ENCODE assay signal across 23 cellular contexts in genomic region chr4:14668296-14668695, GRCh38.
"Had no signal": no experiment of that assay in that cellular context is flagged by ENCODE, and none has a peak within 500 bp of the region (broad histone marks: within the 10 kb centered on the region; RNA-seq: fewer than 3 reads in every experiment).

No MANE protein-coding gene starts in this region.

- H3K4me1 ChIP-seq: parathyroid adenoma, suprapubic skin, transverse colon, upper lobe of right lung, uterus had no signal

- H3K79me2 ChIP-seq: parathyroid adenoma had no signal

- H3K9ac ChIP-seq: neural progenitor cell, parathyroid adenoma had no signal

- DNase-seq: effector CD8-positive, alpha-beta T cell; endodermal cell; erythroblast; mesendoderm; midbrain; naive thymus-derived CD4-positive, alpha-beta T cell; stimulated activated CD4-positive, alpha-beta T cell treated with anti-CD3 and anti-CD28 coated beads, Interleukin-12 subunit alpha, Interleukin-12 subunit beta, amount 100 ng/mL, for 4 hours; stimulated activated CD4-positive, alpha-beta T cell treated with anti-CD3 and anti-CD28 coated beads, Interleukin-1b, Interleukin-23, amount 100 ng/mL, for 48 hours; stimulated activated CD4-positive, alpha-beta T cell treated with anti-CD3 and anti-CD28 coated beads, Interleukin-4, amount 100 ng/mL, for 1 hour; stimulated activated CD8-positive, alpha-beta memory T cell treated with anti-CD3 and anti-CD28 coated beads, Interleukin-4, amount 100 ng/mL, for 48 hours; stimulated activated naive CD4-positive, alpha-beta T cell; stimulated activated naive CD8-positive, alpha-beta T cell treated with anti-CD3 and anti-CD28 coated beads, Interleukin-15, amount 100 ng/mL, for 72 hours; transverse colon; upper lobe of right lung; uterus had no signal

- H3K36me3 ChIP-seq: neural progenitor cell, suprapubic skin, transverse colon, upper lobe of right lung, uterus had no signal

- H3K27ac ChIP-seq: neural progenitor cell, parathyroid adenoma, transverse colon, upper lobe of right lung, uterus had no signal

- H3K36me3 Mint-ChIP-seq: neural progenitor cell had no signal

- H2AFZ ChIP-seq: neural progenitor cell, parathyroid adenoma had no signal

- H3K4me3 ChIP-seq: neural progenitor cell, smooth muscle cell, suprapubic skin, transverse colon, upper lobe of right lung, uterus had no signal

- H3K4me3 Mint-ChIP-seq: dendritic cell treated with granulocyte-macrophage colony-stimulating factor and Interleukin-4, amounts not matched to agents 40 ng/mL and 50 ng/mL, for 4 days; endodermal cell; nephron; neural progenitor cell; stimulated activated naive CD8-positive, alpha-beta T cell treated with anti-CD3 and anti-CD28 coated beads, Interleukin-15, amount 100 ng/mL, for 72 hours had no signal

- H3K27ac Mint-ChIP-seq: dendritic cell treated with granulocyte-macrophage colony-stimulating factor and Interleukin-4, amounts not matched to agents 40 ng/mL and 50 ng/mL, for 4 days; endodermal cell; naive thymus-derived CD4-positive, alpha-beta T cell; nephron; neural progenitor cell; progenitor cell of endocrine pancreas; stimulated activated naive CD8-positive, alpha-beta T cell treated with anti-CD3 and anti-CD28 coated beads, Interleukin-15, amount 100 ng/mL, for 72 hours had no signal

- H3K9me3 ChIP-seq: transverse colon, upper lobe of right lung, uterus had no signal

- H3K27me3 Mint-ChIP-seq: dendritic cell treated with granulocyte-macrophage colony-stimulating factor and Interleukin-4, amounts not matched to agents 40 ng/mL and 50 ng/mL, for 4 days; progenitor cell of endocrine pancreas had no signal

- H3K9me3 Mint-ChIP-seq: stimulated activated naive CD8-positive, alpha-beta T cell treated with anti-CD3 and anti-CD28 coated beads, Interleukin-15, amount 100 ng/mL, for 72 hours had no signal

- H3K4me1 Mint-ChIP-seq: naive thymus-derived CD4-positive, alpha-beta T cell; nephron; stimulated activated naive CD8-positive, alpha-beta T cell treated with anti-CD3 and anti-CD28 coated beads, Interleukin-15, amount 100 ng/mL, for 72 hours had no signal

- H3K27me3 ChIP-seq: neural progenitor cell, suprapubic skin, transverse colon, upper lobe of right lung, uterus had no signal

- ATAC-seq: naive thymus-derived CD4-positive, alpha-beta T cell; sciatic nerve; stimulated activated naive CD8-positive, alpha-beta T cell treated with anti-CD3 and anti-CD28 coated beads, Interleukin-15, amount 100 ng/mL, for 72 hours; upper lobe of right lung had no signal

- H3K4me2 ChIP-seq: smooth muscle cell had no signal
